In genomic region chr5:125006011-125006685, GRCh38 we compare ENCODE assay signal across 9 cellular contexts.
DNase-seq lines count a peak whose midpoint lies in the region; ATAC-seq, FAIRE-seq and TF ChIP-seq lines count a peak whose summit lies in the region.
"Had no signal": no experiment of that assay in that cellular context is flagged by ENCODE, and none has a peak within 500 bp of the region (broad histone marks: within the 10 kb centered on the region; RNA-seq: fewer than 3 reads in every experiment).

No MANE protein-coding gene starts in this region.

- POLR2A ChIA-PET in WTC11 (lab: Charles Lee) = no interaction called here

- no peaks in the 10 kb centered on the region for H3K36me3 Mint-ChIP-seq in WTC11

- TF ChIP-seq CTCF in WTC11 (IDR thresholded peaks at IDR 0.05) = no peak

- H3K27me3 Mint-ChIP-seq in WTC11 (ENCODE audit: low read depth) = no peaks in the 10 kb centered on the region

- H3K27ac Mint-ChIP-seq in WTC11 = peak overlapping the region; percentile 78

- no peak overlapping the region for H3K4me3 Mint-ChIP-seq in WTC11

- ATAC-seq in GM21515 (IDR thresholded peaks at IDR 0.05; ENCODE audit: unreplicated experiment) (peak; percentile 66), HG03457 (IDR thresholded peaks at IDR 0.05; ENCODE audit: unreplicated experiment) (peak; percentile 43), WTC11 (peak; percentile 61), esophagus mucosa (no peak)
- ATAC-seq: upper lobe of right lung had no signal

- H3K9me3 Mint-ChIP-seq in WTC11 = no peaks in the 10 kb centered on the region

- CTCF ChIA-PET in WTC11 (lab: Charles Lee) = no interaction called here

- FAIRE-seq in GM12892 (lab: Jason Lieb, UNC) = peak; percentile 86

- no peak; the same call in 1 of the 2 replicates for TF ChIP-seq POLR2A in GM12892 (IDR thresholded peaks at IDR 0.05; ENCODE audit: low read depth, low read length)

- H3K4me1 Mint-ChIP-seq in WTC11 = peaks cover 64% of the 10 kb centered on the region

- DNase-seq in GM12892 (ENCODE audit: insufficient read length) (no peak), WTC11 (ENCODE audit: low spot score) (no peak), occipital lobe (lab: John Stamatoyannopoulos, UW) (no peak), AML-193 (lab: John Stamatoyannopoulos, UW) (no peak)
- no peak for DNase-seq in central memory CD4-positive, alpha-beta T cell
- DNase-seq: upper lobe of right lung had no signal

TF ChIP-seq in WTC11, 78 proteins besides CTCF, POLR2A, EP300 and RAD21:
- TF ChIP-seq STAT6 (CRISPR knock-in tag; conservative IDR thresholded peaks at IDR 0.05; ENCODE audit: low read depth) = no peak
- TF ChIP-seq NR2C2 (CRISPR knock-in tag; IDR thresholded peaks at IDR 0.05) = no peak
